In the genomic region with DNA sequence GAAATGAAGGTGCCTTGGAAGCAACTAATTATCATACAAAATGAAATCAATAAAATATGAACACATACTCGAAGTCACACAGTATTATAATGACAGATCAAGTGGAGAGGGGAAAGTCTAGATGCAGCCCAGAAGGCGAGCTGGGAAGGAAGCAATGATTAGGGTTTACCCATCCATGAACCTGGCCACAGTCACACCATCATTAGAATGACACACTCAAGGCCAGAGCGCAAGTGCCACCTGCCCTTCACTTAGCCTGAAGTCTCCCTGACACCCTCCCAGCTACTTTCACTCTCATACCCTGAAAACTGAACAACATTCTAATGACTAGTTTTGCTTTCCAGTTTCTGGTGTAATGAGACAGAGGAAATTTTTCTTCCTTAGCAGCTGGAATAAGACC, we compare ENCODE assay signal across 23 cellular contexts.
"Had no signal": no experiment of that assay in that cellular context is flagged by ENCODE, and none has a peak within 500 bp of the region (broad histone marks: within the 10 kb centered on the region; RNA-seq: fewer than 3 reads in every experiment).

No MANE protein-coding gene starts in this region.

- H3K36me3 Mint-ChIP-seq: activated CD4-positive, alpha-beta memory T cell treated with anti-CD3 and anti-CD28 coated beads for 36 hours; activated naive CD4-positive, alpha-beta T cell treated with anti-CD3 and anti-CD28 coated beads, Interleukin-2, amount 50 U/mL, for 24 hours; brain; WTC11 had no signal

- H3K27me3 Mint-ChIP-seq: activated CD4-positive, alpha-beta T cell treated with anti-CD3 and anti-CD28 coated beads, Interleukin-2, amount 10 ng/mL, durations not matched to agents 24 days and 14 days; activated naive CD4-positive, alpha-beta T cell treated with anti-CD3 and anti-CD28 coated beads, Interleukin-2, amount 50 U/mL, for 24 hours; activated naive CD8-positive, alpha-beta T cell treated with anti-CD3 and anti-CD28 coated beads, Interleukin-2, amount 50 U/mL, for 24 hours; dendritic cell treated with granulocyte-macrophage colony-stimulating factor and Interleukin-4, amounts not matched to agents 40 ng/mL and 50 ng/mL, for 4 days had no signal

- H3K4me3 Mint-ChIP-seq: activated CD4-positive, alpha-beta memory T cell treated with anti-CD3 and anti-CD28 coated beads for 36 hours; activated CD4-positive, alpha-beta T cell treated with anti-CD3 and anti-CD28 coated beads, Interleukin-2, amount 10 ng/mL, durations not matched to agents 24 days and 14 days; activated naive CD4-positive, alpha-beta T cell treated with anti-CD3 and anti-CD28 coated beads, Interleukin-2, amount 50 U/mL, for 24 hours; activated naive CD8-positive, alpha-beta T cell treated with anti-CD3 and anti-CD28 coated beads, Interleukin-2, amount 50 U/mL, for 24 hours; activated T-cell treated with anti-CD3 and anti-CD28 coated beads, Interleukin-2, amount 50 U/mL, for 72 hours; brain; dendritic cell treated with granulocyte-macrophage colony-stimulating factor and Interleukin-4, amounts not matched to agents 40 ng/mL and 50 ng/mL, for 4 days; WTC11 had no signal

- ATAC-seq: activated naive CD8-positive, alpha-beta T cell treated with anti-CD3 and anti-CD28 coated beads, Interleukin-2, amount 50 U/mL, for 24 hours; activated T-cell treated with anti-CD3 and anti-CD28 coated beads, Interleukin-2, amount 50 U/mL, for 72 hours; SK-N-SH treated with all-trans-retinoic acid at 6 μM for 48 hours; WTC11 had no signal

- DNase-seq: activated CD4-positive, alpha-beta memory T cell treated with anti-CD3 and anti-CD28 coated beads for 36 hours; activated CD4-positive, alpha-beta T cell treated with anti-CD3 and anti-CD28 coated beads, Interleukin-2, amount 10 ng/mL, durations not matched to agents 24 days and 14 days; activated CD4-positive, CD25-positive, alpha-beta regulatory T cell treated with anti-CD3 and anti-CD28 coated beads, Interleukin-2, amount 50 U/mL, for 72 hours; activated CD8-positive, alpha-beta memory T cell treated with anti-CD3 and anti-CD28 coated beads, Interleukin-2, amount 50 U/mL, for 4 hours; activated naive CD8-positive, alpha-beta T cell treated with anti-CD3 and anti-CD28 coated beads, Interleukin-2, amount 50 U/mL, for 24 hours; activated T-cell treated with anti-CD3 and anti-CD28 coated beads, Interleukin-2, amount 50 U/mL, for 72 hours; amniotic stem cell; MV-4-11; NCI-H1092 treated with DMSO at 0.1 percent for 48 hours; NCI-H146; NCI-H187 treated with DMSO at 0.1 percent for 48 hours; NCI-H2081 treated with DMSO at 0.1 percent for 48 hours; NCI-H446; NCI-H748 treated with DMSO at 0.1 percent for 48 hours; NK-92 treated with Interleukin-12 subunit alpha and Interleukin-12 subunit beta, amount 100 ng/mL, for 24 hours; Peyer's patch; SHP77; SW 1271 had no signal

- H3K4me1 Mint-ChIP-seq: activated CD4-positive, alpha-beta T cell treated with anti-CD3 and anti-CD28 coated beads, Interleukin-2, amount 10 ng/mL, durations not matched to agents 24 days and 14 days; activated naive CD4-positive, alpha-beta T cell treated with anti-CD3 and anti-CD28 coated beads, Interleukin-2, amount 50 U/mL, for 24 hours; activated naive CD8-positive, alpha-beta T cell treated with anti-CD3 and anti-CD28 coated beads, Interleukin-2, amount 50 U/mL, for 24 hours had no signal

- H3K27ac Mint-ChIP-seq: activated CD4-positive, alpha-beta memory T cell treated with anti-CD3 and anti-CD28 coated beads for 36 hours; activated CD4-positive, alpha-beta T cell treated with anti-CD3 and anti-CD28 coated beads, Interleukin-2, amount 10 ng/mL, durations not matched to agents 24 days and 14 days; activated naive CD4-positive, alpha-beta T cell treated with anti-CD3 and anti-CD28 coated beads, Interleukin-2, amount 50 U/mL, for 24 hours; activated naive CD8-positive, alpha-beta T cell treated with anti-CD3 and anti-CD28 coated beads, Interleukin-2, amount 50 U/mL, for 24 hours; activated T-cell treated with anti-CD3 and anti-CD28 coated beads, Interleukin-2, amount 50 U/mL, for 72 hours; brain; dendritic cell treated with granulocyte-macrophage colony-stimulating factor and Interleukin-4, amounts not matched to agents 40 ng/mL and 50 ng/mL, for 4 days; WTC11 had no signal

- H3K9me3 Mint-ChIP-seq: activated CD4-positive, alpha-beta memory T cell treated with anti-CD3 and anti-CD28 coated beads for 36 hours; activated naive CD4-positive, alpha-beta T cell treated with anti-CD3 and anti-CD28 coated beads, Interleukin-2, amount 50 U/mL, for 24 hours; activated naive CD8-positive, alpha-beta T cell treated with anti-CD3 and anti-CD28 coated beads, Interleukin-2, amount 50 U/mL, for 24 hours; activated T-cell treated with anti-CD3 and anti-CD28 coated beads, Interleukin-2, amount 50 U/mL, for 72 hours; dendritic cell treated with granulocyte-macrophage colony-stimulating factor and Interleukin-4, amounts not matched to agents 40 ng/mL and 50 ng/mL, for 4 days; WTC11 had no signal
